In genomic region chr12:53097207-53097563, GRCh38 we compare ENCODE assay signal across 8 cellular contexts. TPM values are rescaled to one million over a fixed set of nuclear protein-coding genes. Genes with fewer than 3 reads are reported as not detected.
A peak's percentile ranks its signal among the peaks of the same experiment; 100 is the strongest.
DNase-seq lines count a peak whose midpoint lies in the region; ATAC-seq and TF ChIP-seq lines count a peak whose summit lies in the region.

No MANE protein-coding gene starts in this region.

- no peaks in the 10 kb centered on the region for H3K36me3 Mint-ChIP-seq in CD4-positive, alpha-beta memory T cell

- H3K9me2 ChIP-seq in MM.1S (replicated peaks; ENCODE audit: insufficient read depth, low read length): no peaks in the 10 kb centered on the region

- peak overlapping the region; percentile 100 for H3K4me2 ChIP-seq in MM.1S (ENCODE audit: low read depth, low read length)

- peak overlapping the region; percentile 99 for H2AFZ ChIP-seq in MM.1S (ENCODE audit: low read length)

- POLR2A ChIA-PET in CD4-positive, alpha-beta memory T cell (lab: Charles Lee; ENCODE audit: partially characterized antibody): interaction anchor here (1.0 to 4.1 kb wide), 8 partner anchors 11 to 43 kb away, joined by 3 to 33 read pairs (median 6); partner anchors contain the start of gene SPRYD3

- H4K20me1 ChIP-seq in MM.1S (ENCODE audit: insufficient read depth, low read length): no peaks in the 10 kb centered on the region

- TF ChIP-seq CTCF in MM.1S (IDR thresholded peaks at IDR 0.05; ENCODE audit: low read length): no peak
- no peak for TF ChIP-seq CTCF in coronary artery (IDR thresholded peaks at IDR 0.05)

- H3K36me3 ChIP-seq in CD4-positive, alpha-beta memory T cell (ENCODE audit: insufficient read depth, low read length): no peaks in the 10 kb centered on the region
- H3K36me3 ChIP-seq in MM.1S (replicated peaks; ENCODE audit: insufficient read depth, low read length): no peaks in the 10 kb centered on the region
- no peaks in the 10 kb centered on the region for H3K36me3 ChIP-seq in mesodermal cell (ENCODE audit: control insufficient read depth, insufficient read depth, low read length)

- peaks cover 4% of the 10 kb centered on the region; the same call in 1 of the 2 replicates for H3F3A ChIP-seq in MM.1S (ENCODE audit: insufficient read depth, low read length)

- peak overlapping the region; percentile 16 for H3K27ac ChIP-seq in CD4-positive, alpha-beta memory T cell (ENCODE audit: low read depth, low read length)
- H3K27ac ChIP-seq in MM.1S (ENCODE audit: low read length) (no peak overlapping the region), coronary artery (peak overlapping the region; percentile 93 to 99), mesodermal cell (ENCODE audit: low read depth, low read length, severe bottlenecking) (no peak overlapping the region)

- CTCF ChIA-PET in CD4-positive, alpha-beta memory T cell (lab: Charles Lee; ENCODE audit: partially characterized antibody): interaction anchor here (1.2 to 14.7 kb wide), 3 partner anchors 23 to 235 kb away, joined by 3 to 511 read pairs (median 15); partner anchors contain the start of gene SPRYD3

- H3K4me3 ChIP-seq in CD4-positive, alpha-beta memory T cell (ENCODE audit: low read length in 2 of 2): peak overlapping the region in 1 of 2 donors; percentile 46
- peak overlapping the region; percentile 77 for H3K4me3 ChIP-seq in MM.1S (ENCODE audit: low read length)
- H3K4me3 ChIP-seq in coronary artery: peak overlapping the region; percentile 88
- peak overlapping the region; percentile 57 for H3K4me3 ChIP-seq in mesodermal cell (ENCODE audit: extremely low read depth, insufficient read depth, low read length, poor library complexity, severe bottlenecking)

- H3K4me1 ChIP-seq in CD4-positive, alpha-beta memory T cell (ENCODE audit: insufficient read depth, low read length): peaks cover 32% of the 10 kb centered on the region
- H3K4me1 ChIP-seq in MM.1S (ENCODE audit: low read length) (peaks cover 17% of the 10 kb centered on the region), mesodermal cell (ENCODE audit: control insufficient read depth, insufficient read depth, low read length, poor library complexity, severe bottlenecking) (peaks cover 23% of the 10 kb centered on the region)

- WGBS in mesodermal cell (ENCODE audit: insufficient coverage in 2 of 2), 2 experiments: 0% methylated on average over 6 to 7 of the region's 9 CpGs

- no peaks in the 10 kb centered on the region for H3K27me3 ChIP-seq in CD4-positive, alpha-beta memory T cell (ENCODE audit: insufficient read depth, low read length)
- H3K27me3 ChIP-seq in MM.1S (replicated peaks; ENCODE audit: insufficient read depth, low read length): 0 out of 2 replicates have a peak, but pooled peaks cover 7% of the 10 kb centered on the region

- intact Hi-C loops in CD4-positive, alpha-beta memory T cell (cut with micrococcal nuclease): loop anchor here (5.0 kb wide), 1 partner anchor 45 kb away; the partner anchor contains the start of gene TNS2

- H3K4me3 Mint-ChIP-seq in CD4-positive, alpha-beta memory T cell: peak overlapping the region; percentile 72 to 91 (median 80)

- H3K9ac ChIP-seq in MM.1S (ENCODE audit: low read length): peak overlapping the region; percentile 39; the same call in 1 of the 2 replicates

- DNase-seq in CD4-positive, alpha-beta memory T cell: no peak
- no peak for DNase-seq in MM.1S
- DNase-seq in coronary artery (ENCODE audit: low spot score): no peak
- no peak for DNase-seq in NCI-H187 (lab: John Stamatoyannopoulos, UW)
- no peak for DNase-seq in Kasumi-1 (lab: John Stamatoyannopoulos, UW)

- H3K9me3 Mint-ChIP-seq in CD4-positive, alpha-beta memory T cell: no peaks in the 10 kb centered on the region

- no peaks in the 10 kb centered on the region for H3K27me3 Mint-ChIP-seq in CD4-positive, alpha-beta memory T cell

- no peaks in the 10 kb centered on the region for H3K9me3 ChIP-seq in CD4-positive, alpha-beta memory T cell (ENCODE audit: control insufficient read depth in 1 of 2, low read length in 2 of 2)
- H3K9me3 ChIP-seq in MM.1S (replicated peaks; ENCODE audit: insufficient read depth, low read length): no peaks in the 10 kb centered on the region
- H3K9me3 ChIP-seq in mesodermal cell (ENCODE audit: control insufficient read depth, low read length): no peaks in the 10 kb centered on the region

- peaks cover 20 to 39% (median 29%) of the 10 kb centered on the region in 4 donors for H3K4me1 Mint-ChIP-seq in CD4-positive, alpha-beta memory T cell

- H3K79me2 ChIP-seq in MM.1S (ENCODE audit: low read length): no peaks in the 10 kb centered on the region

- H3K27ac Mint-ChIP-seq in CD4-positive, alpha-beta memory T cell: peak overlapping the region in 5 of 7 donors; percentile 18 to 79 (median 70)

- ATAC-seq in GM21737 (IDR thresholded peaks at IDR 0.05; ENCODE audit: unreplicated experiment) (no peak), GM19328 (IDR thresholded peaks at IDR 0.05; ENCODE audit: unreplicated experiment) (no peak)

RNA-seq across cellular contexts. Expression of gene IGFBP6, which starts 0.3 kb away (rescaled TPM):
- total RNA-seq in CD4-positive, alpha-beta memory T cell: under 1 TPM in 1 of 2 experiments, not detected in 1; 0.61 TPM
- 1 to 10 TPM in 1 of 2 donors, under 1 TPM in 1; 0.53 to 1.5 TPM for polyA plus RNA-seq in CD4-positive, alpha-beta memory T cell
- 26.4 TPM for polyA plus RNA-seq in mesodermal cell (2013, experiment 1 of 2)
- 25.5 TPM for polyA plus RNA-seq in mesodermal cell (2013, experiment 2 of 2)

RNA-seq across cellular contexts. Expression of gene SOAT2, which starts 6.1 kb away (rescaled TPM):
- under 1 TPM; 0.26 to 0.42 TPM for total RNA-seq in CD4-positive, alpha-beta memory T cell
- polyA plus RNA-seq in CD4-positive, alpha-beta memory T cell: under 1 TPM; 0.20 to 0.85 TPM
- polyA plus RNA-seq in mesodermal cell (2013, experiment 1 of 2): not detected
- not detected for polyA plus RNA-seq in mesodermal cell (2013, experiment 2 of 2)

RNA-seq across cellular contexts. Expression of gene SPRYD3, which starts 18.0 kb away (rescaled TPM):
- total RNA-seq in CD4-positive, alpha-beta memory T cell: 10 to 100 TPM; 54.3 to 59.3 TPM
- 10 to 100 TPM; 54.2 to 71.7 TPM for polyA plus RNA-seq in CD4-positive, alpha-beta memory T cell
- polyA plus RNA-seq in mesodermal cell (2013, experiment 1 of 2): 9.6 TPM
- polyA plus RNA-seq in mesodermal cell (2013, experiment 2 of 2): 7.3 TPM

RNA-seq across cellular contexts. Expression of gene TNS2, which starts 47.3 kb away (rescaled TPM):
- 1 to 10 TPM; 6.3 to 7.2 TPM for total RNA-seq in CD4-positive, alpha-beta memory T cell
- polyA plus RNA-seq in CD4-positive, alpha-beta memory T cell: under 1 TPM; 0.27 to 0.45 TPM
- polyA plus RNA-seq in mesodermal cell (2013, experiment 1 of 2): 30.9 TPM
- 19.3 TPM for polyA plus RNA-seq in mesodermal cell (2013, experiment 2 of 2)

Comparison
In these comparisons a context has a peak if more than half of its experiments do, and no peak if none do; other contexts are left out.
1. H3K27ac ChIP-seq: peak in CD4-positive, alpha-beta memory T cell (single experiment) and coronary artery (2 of 2); none in MM.1S (single experiment) and mesodermal cell (single experiment).